Comparison of ENCODE assay signal across 2 cellular contexts in the genomic region with DNA sequence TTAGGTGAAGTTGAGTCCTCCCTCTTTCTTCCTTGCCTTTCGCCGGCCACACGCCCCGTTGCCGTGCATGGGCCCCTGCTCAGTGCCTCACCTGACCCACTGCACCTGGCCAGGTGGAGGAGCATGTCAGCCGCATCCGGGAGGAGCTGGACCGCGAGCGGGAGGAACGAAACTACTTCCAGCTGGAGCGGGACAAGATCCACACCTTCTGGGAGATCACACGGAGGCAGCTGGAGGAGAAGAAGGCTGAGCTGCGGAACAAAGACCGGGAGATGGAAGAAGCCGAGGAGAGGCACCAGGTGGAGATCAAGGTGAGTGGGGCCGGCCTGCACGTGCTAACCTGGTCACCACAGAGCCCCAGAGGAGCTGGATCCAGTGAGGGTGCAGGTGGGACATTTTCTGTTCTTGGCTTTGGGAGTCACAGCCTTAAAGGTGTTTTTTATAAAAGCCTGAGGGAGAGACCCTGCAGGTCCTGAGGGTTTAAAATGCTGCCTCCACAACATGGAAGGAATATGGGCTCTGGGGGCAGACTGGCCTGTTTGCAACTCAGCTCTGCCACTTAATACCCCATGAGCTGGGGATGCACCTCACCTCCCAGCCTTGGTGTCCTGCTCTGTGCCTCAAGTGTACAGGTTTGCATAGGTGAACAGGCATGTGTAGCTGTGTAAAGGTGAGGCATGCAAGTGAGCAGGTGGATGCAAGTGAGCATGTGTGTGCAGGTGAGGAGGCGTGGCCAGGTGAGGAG.
TF ChIP-seq lines count a peak whose summit lies in the region.

No MANE protein-coding gene starts in this region.

TF ChIP-seq in SK-N-SH treated with all-trans-retinoic acid at 6 μM for 48 hours, 23 proteins besides CTCF, POLR2A, EP300 and RAD21:
- TF ChIP-seq, protein P1, sequence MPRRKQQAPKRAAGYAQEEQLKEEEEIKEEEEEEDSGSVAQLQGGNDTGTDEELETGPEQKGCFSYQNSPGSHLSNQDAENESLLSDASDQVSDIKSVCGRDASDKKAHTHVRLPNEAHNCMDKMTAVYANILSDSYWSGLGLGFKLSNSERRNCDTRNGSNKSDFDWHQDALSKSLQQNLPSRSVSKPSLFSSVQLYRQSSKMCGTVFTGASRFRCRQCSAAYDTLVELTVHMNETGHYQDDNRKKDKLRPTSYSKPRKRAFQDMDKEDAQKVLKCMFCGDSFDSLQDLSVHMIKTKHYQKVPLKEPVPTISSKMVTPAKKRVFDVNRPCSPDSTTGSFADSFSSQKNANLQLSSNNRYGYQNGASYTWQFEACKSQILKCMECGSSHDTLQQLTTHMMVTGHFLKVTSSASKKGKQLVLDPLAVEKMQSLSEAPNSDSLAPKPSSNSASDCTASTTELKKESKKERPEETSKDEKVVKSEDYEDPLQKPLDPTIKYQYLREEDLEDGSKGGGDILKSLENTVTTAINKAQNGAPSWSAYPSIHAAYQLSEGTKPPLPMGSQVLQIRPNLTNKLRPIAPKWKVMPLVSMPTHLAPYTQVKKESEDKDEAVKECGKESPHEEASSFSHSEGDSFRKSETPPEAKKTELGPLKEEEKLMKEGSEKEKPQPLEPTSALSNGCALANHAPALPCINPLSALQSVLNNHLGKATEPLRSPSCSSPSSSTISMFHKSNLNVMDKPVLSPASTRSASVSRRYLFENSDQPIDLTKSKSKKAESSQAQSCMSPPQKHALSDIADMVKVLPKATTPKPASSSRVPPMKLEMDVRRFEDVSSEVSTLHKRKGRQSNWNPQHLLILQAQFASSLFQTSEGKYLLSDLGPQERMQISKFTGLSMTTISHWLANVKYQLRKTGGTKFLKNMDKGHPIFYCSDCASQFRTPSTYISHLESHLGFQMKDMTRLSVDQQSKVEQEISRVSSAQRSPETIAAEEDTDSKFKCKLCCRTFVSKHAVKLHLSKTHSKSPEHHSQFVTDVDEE (CRISPR knock-in tag; IDR thresholded peaks at IDR 0.05) = no peak

TF ChIP-seq in SK-N-SH, 30 proteins besides CTCF, POLR2A, EP300 and RAD21 (continued from another document):
- TF ChIP-seq, protein P2, sequence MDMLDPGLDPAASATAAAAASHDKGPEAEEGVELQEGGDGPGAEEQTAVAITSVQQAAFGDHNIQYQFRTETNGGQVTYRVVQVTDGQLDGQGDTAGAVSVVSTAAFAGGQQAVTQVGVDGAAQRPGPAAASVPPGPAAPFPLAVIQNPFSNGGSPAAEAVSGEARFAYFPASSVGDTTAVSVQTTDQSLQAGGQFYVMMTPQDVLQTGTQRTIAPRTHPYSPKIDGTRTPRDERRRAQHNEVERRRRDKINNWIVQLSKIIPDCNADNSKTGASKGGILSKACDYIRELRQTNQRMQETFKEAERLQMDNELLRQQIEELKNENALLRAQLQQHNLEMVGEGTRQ (IDR thresholded peaks at IDR 0.05; ENCODE audit: borderline replicate concordance, low read depth, low read length) = no peak
- TF ChIP-seq SMC3 (IDR thresholded peaks at IDR 0.05; ENCODE audit: low read depth, low read length) (no peak), RFX5 (IDR thresholded peaks at IDR 0.05; ENCODE audit: low read length) (no peak), NFIC (IDR thresholded peaks at IDR 0.05; ENCODE audit: borderline replicate concordance) (no peak), POLR2AphosphoS5 (IDR thresholded peaks at IDR 0.05; ENCODE audit: low read depth, low read length) (no peak), ELF1 (IDR thresholded peaks at IDR 0.05) (no peak), NRF1 (IDR thresholded peaks at IDR 0.05; ENCODE audit: low read depth, low read length) (no peak), RCOR1 (IDR thresholded peaks at IDR 0.05; ENCODE audit: low read length) (no peak), GABPA (IDR thresholded peaks at IDR 0.05; ENCODE audit: low read depth) (no peak), SIN3A (IDR thresholded peaks at IDR 0.05; ENCODE audit: borderline replicate concordance, low read depth, low read length) (no peak), TCF12 (IDR thresholded peaks at IDR 0.05) (no peak), FOSL2 (IDR thresholded peaks at IDR 0.05; ENCODE audit: borderline replicate concordance, low read depth) (no peak), EZH2phosphoT487 (IDR thresholded peaks at IDR 0.05; ENCODE audit: borderline replicate concordance, low read depth) (no peak), GATA2 (CRISPR knock-in tag; IDR thresholded peaks at IDR 0.05) (no peak), MXI1 (IDR thresholded peaks at IDR 0.05; ENCODE audit: low read depth, low read length) (no peak)
- TF ChIP-seq, protein P3, sequence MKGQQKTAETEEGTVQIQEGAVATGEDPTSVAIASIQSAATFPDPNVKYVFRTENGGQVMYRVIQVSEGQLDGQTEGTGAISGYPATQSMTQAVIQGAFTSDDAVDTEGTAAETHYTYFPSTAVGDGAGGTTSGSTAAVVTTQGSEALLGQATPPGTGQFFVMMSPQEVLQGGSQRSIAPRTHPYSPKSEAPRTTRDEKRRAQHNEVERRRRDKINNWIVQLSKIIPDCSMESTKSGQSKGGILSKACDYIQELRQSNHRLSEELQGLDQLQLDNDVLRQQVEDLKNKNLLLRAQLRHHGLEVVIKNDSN (IDR thresholded peaks at IDR 0.05; ENCODE audit: borderline replicate concordance, low read depth) = no peak
- TF ChIP-seq, protein P4, sequence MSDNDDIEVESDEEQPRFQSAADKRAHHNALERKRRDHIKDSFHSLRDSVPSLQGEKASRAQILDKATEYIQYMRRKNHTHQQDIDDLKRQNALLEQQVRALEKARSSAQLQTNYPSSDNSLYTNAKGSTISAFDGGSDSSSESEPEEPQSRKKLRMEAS (IDR thresholded peaks at IDR 0.05; ENCODE audit: low read depth) = no peak
TF ChIP-seq in SK-N-SH: peak in this region for 0.
